In genomic region chr3:102195198-102195948, GRCh38 we compare ENCODE assay signal across 11 cellular contexts.
A peak's percentile ranks its signal among the peaks of the same experiment; 100 is the strongest.
DNase-seq lines count a peak whose midpoint lies in the region; ATAC-seq and TF ChIP-seq lines count a peak whose summit lies in the region.
"Had no signal": no experiment of that assay in that cellular context is flagged by ENCODE, and none has a peak within 500 bp of the region (broad histone marks: within the 10 kb centered on the region; RNA-seq: fewer than 3 reads in every experiment).

No MANE protein-coding gene starts in this region.

- TF ChIP-seq POLR2A in transverse colon (IDR thresholded peaks at IDR 0.05), result no peak

- no peaks in the 10 kb centered on the region for H3K4me1 ChIP-seq in right cardiac atrium (ENCODE audit: control insufficient read depth, insufficient read depth, low read length)
- peaks cover 0 to 8% (median 0%) of the 10 kb centered on the region in 4 donors for H3K4me1 ChIP-seq in transverse colon

- peak overlapping the region; percentile 37 for H3K27ac ChIP-seq in right cardiac atrium (ENCODE audit: low read length)
- peak overlapping the region in 3 of 4 donors; percentile 9 to 36 (median 20) for H3K27ac ChIP-seq in transverse colon

- DNase-seq in NCI-H510A treated with DMSO at 0.1 percent for 48 hours (lab: John Stamatoyannopoulos, UW), result peak; percentile 15
- DNase-seq in NCI-H510A (lab: John Stamatoyannopoulos, UW), result no peak
- peak; percentile 65 for DNase-seq in NCI-H226
- no peak for DNase-seq in right cardiac atrium
- DNase-seq in transverse colon, result peak; percentile 32
- DNase-seq in MG63, result no peak
- no peak for DNase-seq in Kasumi-1 (lab: John Stamatoyannopoulos, UW)
- DNase-seq: activated T-cell treated with anti-CD3 and anti-CD28 coated beads for 4 hours; mesendoderm; NK-92 treated with Interleukin-12 subunit alpha and Interleukin-12 subunit beta, amount 100 ng/mL, for 24 hours had no signal

- H3K4me3 ChIP-seq in right cardiac atrium (ENCODE audit: low read length) (no peak overlapping the region), transverse colon (no peak overlapping the region), MG63 (no peak overlapping the region)

- in situ Hi-C loops in transverse colon (cut with MboI; ENCODE audit: low pct_ligation_motif_present in 1 of 4, low pct_unique_long_range_greater_than_20kb in 1 of 4, low sequenced_read_pairs in 3 of 4), result no loop called here

- H3K9me3 ChIP-seq in right cardiac atrium (ENCODE audit: control insufficient read depth, low read length) (no peaks in the 10 kb centered on the region), transverse colon (no peaks in the 10 kb centered on the region), MG63 (no peaks in the 10 kb centered on the region; the same call in 1 of the 2 replicates)

- peak; percentile 48 to 83 for ATAC-seq in right cardiac atrium
- no peak for ATAC-seq in HG03025 (IDR thresholded peaks at IDR 0.05; ENCODE audit: low FRiP score, unreplicated experiment)

- intact Hi-C loops in right cardiac atrium (cut with DNase I), result no loop called here
- intact Hi-C loops in transverse colon (cut with DNase I; ENCODE audit: low total_unique reads), result no loop called here

- H3K36me3 ChIP-seq in transverse colon (no peaks in the 10 kb centered on the region), MG63 (no peaks in the 10 kb centered on the region)

- TF ChIP-seq EP300 in transverse colon (IDR thresholded peaks at IDR 0.05; ENCODE audit: low read depth), result no peak

- H3K27me3 ChIP-seq in right cardiac atrium (ENCODE audit: control insufficient read depth, insufficient read depth) (no peaks in the 10 kb centered on the region), transverse colon (no peaks in the 10 kb centered on the region), MG63 (no peaks in the 10 kb centered on the region)

- WGBS in right cardiac atrium, result 49% methylated on average over 5 of the region's 5 CpGs
- WGBS in transverse colon (ENCODE audit: low coverage in 1 of 2), 2 donors, result 29 to 39% methylated on average over 4 to 5 of the region's 5 CpGs

- no peak for TF ChIP-seq CTCF in transverse colon (IDR thresholded peaks at IDR 0.05)

Comparison
In these comparisons a context has a peak if more than half of its experiments do, and no peak if none do; other contexts are left out.
1. DNase-seq: peak in NCI-H510A treated with DMSO at 0.1 percent for 48 hours (single experiment), NCI-H226 (single experiment) and transverse colon (single experiment); none in NCI-H510A (single experiment), right cardiac atrium (0 of 3), MG63 (single experiment) and Kasumi-1 (0 of 2).